In the genomic region with DNA sequence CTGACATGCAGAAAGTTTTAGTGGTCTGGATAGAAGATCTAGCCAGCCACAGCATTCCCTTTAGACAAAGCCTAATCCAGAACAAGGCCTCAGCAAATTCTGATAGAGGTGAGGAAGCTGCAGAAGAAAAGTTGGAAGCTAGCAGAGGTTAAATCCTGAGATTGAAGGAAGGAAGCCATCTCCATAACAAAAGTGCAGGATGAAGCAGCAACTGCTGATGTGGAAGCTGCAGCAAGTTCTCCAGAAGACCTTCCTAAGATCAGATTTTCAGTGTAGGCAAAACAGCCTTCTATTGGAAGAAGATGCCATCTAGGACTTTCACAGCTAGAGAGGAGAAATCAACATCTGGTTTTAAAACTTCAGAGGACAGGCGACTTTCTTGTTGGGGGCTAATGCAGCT, we compare ENCODE assay signal across 1 cellular context.
A peak's percentile ranks its signal among the peaks of the same experiment; 100 is the strongest.
TF ChIP-seq lines count a peak whose summit lies in the region.

No MANE protein-coding gene starts in this region.

TF ChIP-seq in GM23338, 12 proteins besides CTCF, POLR2A, EP300 and RAD21 (continued from another document):
- TF ChIP-seq, protein P1, sequence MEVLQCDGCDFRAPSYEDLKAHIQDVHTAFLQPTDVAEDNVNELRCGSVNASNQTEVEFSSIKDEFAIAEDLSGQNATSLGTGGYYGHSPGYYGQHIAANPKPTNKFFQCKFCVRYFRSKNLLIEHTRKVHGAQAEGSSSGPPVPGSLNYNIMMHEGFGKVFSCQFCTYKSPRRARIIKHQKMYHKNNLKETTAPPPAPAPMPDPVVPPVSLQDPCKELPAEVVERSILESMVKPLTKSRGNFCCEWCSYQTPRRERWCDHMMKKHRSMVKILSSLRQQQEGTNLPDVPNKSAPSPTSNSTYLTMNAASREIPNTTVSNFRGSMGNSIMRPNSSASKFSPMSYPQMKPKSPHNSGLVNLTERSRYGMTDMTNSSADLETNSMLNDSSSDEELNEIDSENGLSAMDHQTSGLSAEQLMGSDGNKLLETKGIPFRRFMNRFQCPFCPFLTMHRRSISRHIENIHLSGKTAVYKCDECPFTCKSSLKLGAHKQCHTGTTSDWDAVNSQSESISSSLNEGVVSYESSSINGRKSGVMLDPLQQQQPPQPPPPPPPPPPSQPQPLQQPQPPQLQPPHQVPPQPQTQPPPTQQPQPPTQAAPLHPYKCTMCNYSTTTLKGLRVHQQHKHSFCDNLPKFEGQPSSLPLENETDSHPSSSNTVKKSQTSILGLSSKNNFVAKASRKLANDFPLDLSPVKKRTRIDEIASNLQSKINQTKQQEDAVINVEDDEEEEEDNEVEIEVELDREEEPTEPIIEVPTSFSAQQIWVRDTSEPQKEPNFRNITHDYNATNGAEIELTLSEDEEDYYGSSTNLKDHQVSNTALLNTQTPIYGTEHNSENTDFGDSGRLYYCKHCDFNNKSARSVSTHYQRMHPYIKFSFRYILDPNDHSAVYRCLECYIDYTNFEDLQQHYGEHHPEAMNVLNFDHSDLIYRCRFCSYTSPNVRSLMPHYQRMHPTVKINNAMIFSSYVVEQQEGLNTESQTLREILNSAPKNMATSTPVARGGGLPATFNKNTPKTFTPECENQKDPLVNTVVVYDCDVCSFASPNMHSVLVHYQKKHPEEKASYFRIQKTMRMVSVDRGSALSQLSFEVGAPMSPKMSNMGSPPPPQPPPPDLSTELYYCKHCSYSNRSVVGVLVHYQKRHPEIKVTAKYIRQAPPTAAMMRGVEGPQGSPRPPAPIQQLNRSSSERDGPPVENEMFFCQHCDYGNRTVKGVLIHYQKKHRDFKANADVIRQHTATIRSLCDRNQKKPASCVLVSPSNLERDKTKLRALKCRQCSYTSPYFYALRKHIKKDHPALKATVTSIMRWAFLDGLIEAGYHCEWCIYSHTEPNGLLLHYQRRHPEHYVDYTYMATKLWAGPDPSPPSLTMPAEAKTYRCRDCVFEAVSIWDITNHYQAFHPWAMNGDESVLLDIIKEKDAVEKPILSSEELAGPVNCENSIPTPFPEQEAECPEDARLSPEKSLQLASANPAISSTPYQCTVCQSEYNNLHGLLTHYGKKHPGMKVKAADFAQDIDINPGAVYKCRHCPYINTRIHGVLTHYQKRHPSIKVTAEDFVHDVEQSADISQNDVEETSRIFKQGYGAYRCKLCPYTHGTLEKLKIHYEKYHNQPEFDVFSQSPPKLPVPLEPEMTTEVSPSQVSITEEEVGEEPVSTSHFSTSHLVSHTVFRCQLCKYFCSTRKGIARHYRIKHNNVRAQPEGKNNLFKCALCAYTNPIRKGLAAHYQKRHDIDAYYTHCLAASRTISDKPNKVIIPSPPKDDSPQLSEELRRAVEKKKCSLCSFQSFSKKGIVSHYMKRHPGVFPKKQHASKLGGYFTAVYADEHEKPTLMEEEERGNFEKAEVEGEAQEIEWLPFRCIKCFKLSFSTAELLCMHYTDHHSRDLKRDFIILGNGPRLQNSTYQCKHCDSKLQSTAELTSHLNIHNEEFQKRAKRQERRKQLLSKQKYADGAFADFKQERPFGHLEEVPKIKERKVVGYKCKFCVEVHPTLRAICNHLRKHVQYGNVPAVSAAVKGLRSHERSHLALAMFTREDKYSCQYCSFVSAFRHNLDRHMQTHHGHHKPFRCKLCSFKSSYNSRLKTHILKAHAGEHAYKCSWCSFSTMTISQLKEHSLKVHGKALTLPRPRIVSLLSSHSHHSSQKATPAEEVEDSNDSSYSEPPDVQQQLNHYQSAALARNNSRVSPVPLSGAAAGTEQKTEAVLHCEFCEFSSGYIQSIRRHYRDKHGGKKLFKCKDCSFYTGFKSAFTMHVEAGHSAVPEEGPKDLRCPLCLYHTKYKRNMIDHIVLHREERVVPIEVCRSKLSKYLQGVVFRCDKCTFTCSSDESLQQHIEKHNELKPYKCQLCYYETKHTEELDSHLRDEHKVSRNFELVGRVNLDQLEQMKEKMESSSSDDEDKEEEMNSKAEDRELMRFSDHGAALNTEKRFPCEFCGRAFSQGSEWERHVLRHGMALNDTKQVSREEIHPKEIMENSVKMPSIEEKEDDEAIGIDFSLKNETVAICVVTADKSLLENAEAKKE (CRISPR knock-in tag; IDR thresholded peaks at IDR 0.05), result peak; percentile 95
